ENCODE assay signal across 5 cellular contexts in the genomic region with DNA sequence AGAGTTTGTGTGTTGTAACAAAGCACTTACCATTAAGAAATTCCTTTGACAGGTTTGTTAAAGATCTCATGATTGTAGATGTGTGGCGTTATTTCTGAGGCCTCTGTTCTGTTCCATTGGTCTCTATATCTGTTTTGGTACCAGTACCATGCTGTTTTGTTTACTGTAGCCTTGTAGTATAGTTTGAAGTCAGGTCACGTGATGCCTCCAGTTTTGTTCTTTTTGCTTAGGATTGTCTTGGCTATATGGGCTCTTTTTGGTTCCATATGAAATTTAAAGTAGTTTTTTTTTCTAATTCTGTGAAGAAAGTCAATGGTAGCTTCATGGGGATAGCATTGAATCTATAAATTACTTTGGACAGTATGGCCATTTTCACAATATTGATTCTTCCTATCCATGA.
DNase-seq lines count a peak whose midpoint lies in the region; ATAC-seq, FAIRE-seq and TF ChIP-seq lines count a peak whose summit lies in the region.
"Not testable (repeated sequence)": the region's sequence is repeated elsewhere in the genome, so short reads cannot be mapped to it uniquely, and the experiment has no call there.

No MANE protein-coding gene starts in this region.

- TF ChIP-seq RAD21 in A549 (conservative IDR thresholded peaks at IDR 0.05 in 1 of 2, IDR thresholded peaks at IDR 0.05 in 1 of 2); GM12878 (IDR thresholded peaks at IDR 0.05; ENCODE audit: insufficient read depth, low read depth, low read length); K562 (CRISPR knock-in tag; conservative IDR thresholded peaks at IDR 0.05 in 1 of 2, IDR thresholded peaks at IDR 0.05 in 1 of 2); HepG2 (CRISPR knock-in tag; IDR thresholded peaks at IDR 0.05): not testable (repeated sequence)

- SMC1A ChIA-PET in GM12878 (lab: Charles Lee; ENCODE audit: uncharacterized antibody, unreplicated experiment), result not testable (repeated sequence)

- not testable (repeated sequence) for H3K4me3 ChIP-seq in A549; HEK293 (ENCODE audit: low read depth, low read length); GM12878; K562; HepG2 (replicated peaks in 1 of 3; ENCODE audit: insufficient read depth in 1 of 3, low read depth in 2 of 3, low read length in 3 of 3)

- H3K9me3 ChIP-seq in A549; HEK293 (ENCODE audit: control insufficient read depth, insufficient read depth, low read depth, low read length); GM12878 (replicated peaks; ENCODE audit: control insufficient read depth, insufficient read depth, low read length); K562 (replicated peaks; ENCODE audit: control insufficient read depth, insufficient read depth, low read depth, low read length); HepG2 (ENCODE audit: low read length): not testable (repeated sequence)

- H3K27ac ChIP-seq in A549; HEK293 (ENCODE audit: extremely low read depth, low read depth, low read length); GM12878 (ENCODE audit: control insufficient read depth, insufficient read depth); K562 (ENCODE audit: extremely low read depth, low read depth, low read length); HepG2 (ENCODE audit: extremely low read length, insufficient read depth, low read length): not testable (repeated sequence)

- not testable (repeated sequence) for ATAC-seq in A549, GM12878, K562, HepG2

- H3K79me2 ChIP-seq in GM12878 (ENCODE audit: control insufficient read depth, insufficient read depth, low read length); K562 (ENCODE audit: control insufficient read depth, insufficient read depth, low read length); HepG2 (ENCODE audit: insufficient read depth, low read length): not testable (repeated sequence)

- H3K4me2 ChIP-seq in A549; GM12878 (ENCODE audit: control insufficient read depth, insufficient read depth); K562 (ENCODE audit: insufficient read depth, low read length); HepG2 (ENCODE audit: low read depth, low read length): not testable (repeated sequence)

- not testable (repeated sequence) for H3K36me3 ChIP-seq in HEK293 (ENCODE audit: control insufficient read depth in 2 of 2, insufficient read depth in 1 of 2, low read length in 2 of 2); GM12878 (ENCODE audit: control insufficient read depth in 2 of 2, insufficient read depth in 2 of 2, low read length in 1 of 2); K562 (ENCODE audit: control insufficient read depth, insufficient read depth, low read length); HepG2 (replicated peaks in 1 of 2; ENCODE audit: control insufficient read depth in 1 of 2, insufficient read depth in 2 of 2, low read length in 2 of 2)

- H3K4me1 ChIP-seq in A549; HEK293 (ENCODE audit: control insufficient read depth, insufficient read depth, low read length); GM12878 (ENCODE audit: control insufficient read depth, insufficient read depth, low read length); K562 (replicated peaks in 1 of 2; ENCODE audit: control insufficient read depth in 2 of 2, insufficient read depth in 2 of 2, low read length in 2 of 2); HepG2 (ENCODE audit: insufficient read depth, low read length): not testable (repeated sequence)

- not testable (repeated sequence) for H3K9ac ChIP-seq in GM12878 (ENCODE audit: control insufficient read depth, insufficient read depth, low read length); K562 (ENCODE audit: insufficient read depth in 1 of 2, low read depth in 2 of 2, low read length in 2 of 2); HepG2 (ENCODE audit: insufficient read depth, low read depth, low read length)

- not testable (repeated sequence) for H2AFZ ChIP-seq in GM12878 (ENCODE audit: control insufficient read depth, low read depth, low read length); K562 (ENCODE audit: low read depth, low read length); HepG2 (ENCODE audit: low read length)

- not testable (repeated sequence) for DNase-seq in A549 (ENCODE audit: low read depth in 1 of 2, low spot score in 1 of 2); GM12878 (ENCODE audit: low read depth, low spot score); K562 (ENCODE audit: extremely low read depth in 1 of 4, low spot score in 3 of 4); HepG2 (ENCODE audit: low spot score)

- in situ Hi-C loops in GM12878 (cut with MboI); K562 (cut with MboI); HepG2 (cut with HindIII; ENCODE audit: extremely low pct_ligation_motif_present, low pct_unique_long_range_greater_than_20kb): not testable (repeated sequence)

- not testable (repeated sequence) for TF ChIP-seq CTCF in A549 (IDR thresholded peaks at IDR 0.05); HEK293 (tag by site-specific recombination; IDR thresholded peaks at IDR 0.05); GM12878 (IDR thresholded peaks at IDR 0.05 in 2 of 3, conservative IDR thresholded peaks at IDR 0.05 in 1 of 3; ENCODE audit: control insufficient read depth in 2 of 3, extremely low read depth in 1 of 3, insufficient read depth in 1 of 3, low read depth in 3 of 3, low read length in 3 of 3); K562 (IDR thresholded peaks at IDR 0.05 in 2 of 3, conservative IDR thresholded peaks at IDR 0.05 in 1 of 3; ENCODE audit: insufficient read depth in 2 of 3, low read depth in 1 of 3, low read length in 3 of 3); HepG2 (CRISPR knock-in tag; IDR thresholded peaks at IDR 0.05)

- H3K27me3 ChIP-seq in GM12878 (replicated peaks in 1 of 2; ENCODE audit: control insufficient read depth in 2 of 2, insufficient read depth in 2 of 2, low read length in 1 of 2); K562 (ENCODE audit: control insufficient read depth in 2 of 2, insufficient read depth in 2 of 2, low read length in 2 of 2); HepG2 (ENCODE audit: control insufficient read depth in 1 of 2, insufficient read depth in 2 of 2, low read length in 2 of 2): not testable (repeated sequence)

- H4K20me1 ChIP-seq in GM12878 (ENCODE audit: control insufficient read depth, insufficient read depth); K562 (replicated peaks; ENCODE audit: control insufficient read depth, insufficient read depth, low read length); HepG2 (ENCODE audit: insufficient read depth, low read length): not testable (repeated sequence)

- intact Hi-C loops in GM12878 (cut with micrococcal nuclease; ENCODE audit: unreplicated experiment); K562 (cut with micrococcal nuclease); HepG2 (cut with micrococcal nuclease; ENCODE audit: unreplicated experiment): not testable (repeated sequence)

- RAD21 ChIA-PET in GM12878 (lab: Charles Lee; ENCODE audit: unreplicated experiment), result not testable (repeated sequence)

- FAIRE-seq in A549 (lab: Jason Lieb, UNC); GM12878 (lab: Jason Lieb, UNC); K562 (lab: Jason Lieb, UNC); HepG2 (lab: Jason Lieb, UNC): not testable (repeated sequence)

- POLR2A ChIA-PET in A549 (lab: Yijun Ruan, JAX); HEK293 (lab: Yijun Ruan, JAX); GM12878 (lab: Charles Lee); K562 (lab: Yijun Ruan, JAX); HepG2 (lab: Yijun Ruan, JAX): not testable (repeated sequence)

- not testable (repeated sequence) for BruUV-seq in GM12878 (replicated peaks; lab: Mats Ljungman, UMichigan); K562 (replicated peaks; lab: Mats Ljungman, UMichigan); HepG2 (replicated peaks; lab: Mats Ljungman, UMichigan)

- not testable (repeated sequence) for TF ChIP-seq EP300 in A549 (IDR thresholded peaks at IDR 0.05); GM12878 (IDR thresholded peaks at IDR 0.05; ENCODE audit: borderline replicate concordance in 1 of 2, control insufficient read depth in 1 of 2, low read depth in 2 of 2, low read length in 2 of 2); K562 (IDR thresholded peaks at IDR 0.05; ENCODE audit: low read length); HepG2 (IDR thresholded peaks at IDR 0.05; ENCODE audit: low read depth in 2 of 2, low read length in 2 of 2); HepG2 (CRISPR knock-in tag; IDR thresholded peaks at IDR 0.05; ENCODE audit: borderline replicate concordance)

- CTCF ChIA-PET in A549 (lab: Yijun Ruan, JAX); HEK293 (lab: Yijun Ruan, JAX); GM12878 (lab: Yijun Ruan, JAX); K562 (lab: Yijun Ruan, JAX; ENCODE audit: low intra/inter-chr PET ratio); HepG2 (lab: Yijun Ruan, JAX; ENCODE audit: low intra/inter-chr PET ratio, low total read pairs): not testable (repeated sequence)

- TF ChIP-seq POLR2A in A549 (IDR thresholded peaks at IDR 0.05; ENCODE audit: low read length); GM12878 (IDR thresholded peaks at IDR 0.05; ENCODE audit: low read depth, low read length); K562 (conservative IDR thresholded peaks at IDR 0.05); HepG2 (IDR thresholded peaks at IDR 0.05; ENCODE audit: insufficient read depth in 1 of 2, low read depth in 2 of 2, low read length in 2 of 2): not testable (repeated sequence)

- H3K9me1 ChIP-seq in K562 (ENCODE audit: control insufficient read depth, insufficient read depth, low read length), result not testable (repeated sequence)

- WGBS in A549 (ENCODE audit: missing lambda C conversion rate), result 0% methylated on average over 2 of the region's 2 CpGs
- WGBS in GM12878 (ENCODE audit: insufficient coverage, insufficient replicate concordance, low lambda C conversion rate, missing lambda C conversion rate), result 11% methylated on average over 2 of the region's 2 CpGs
- 3% methylated on average over 2 of the region's 2 CpGs for WGBS in K562 (ENCODE audit: insufficient coverage, low coverage, missing lambda C conversion rate)
- 0% methylated on average over 2 of the region's 2 CpGs for WGBS in HepG2 (ENCODE audit: low lambda C conversion rate)
